Comparison of ENCODE assay signal across 1 cellular context in genomic region chr13:31909889-31910551, GRCh38.
TF ChIP-seq lines count a peak whose summit lies in the region.

No MANE protein-coding gene starts in this region.

TF ChIP-seq in HCT116, 20 proteins besides CTCF, POLR2A, EP300 and RAD21 (continued from another document):
- TF ChIP-seq, protein P1, sequence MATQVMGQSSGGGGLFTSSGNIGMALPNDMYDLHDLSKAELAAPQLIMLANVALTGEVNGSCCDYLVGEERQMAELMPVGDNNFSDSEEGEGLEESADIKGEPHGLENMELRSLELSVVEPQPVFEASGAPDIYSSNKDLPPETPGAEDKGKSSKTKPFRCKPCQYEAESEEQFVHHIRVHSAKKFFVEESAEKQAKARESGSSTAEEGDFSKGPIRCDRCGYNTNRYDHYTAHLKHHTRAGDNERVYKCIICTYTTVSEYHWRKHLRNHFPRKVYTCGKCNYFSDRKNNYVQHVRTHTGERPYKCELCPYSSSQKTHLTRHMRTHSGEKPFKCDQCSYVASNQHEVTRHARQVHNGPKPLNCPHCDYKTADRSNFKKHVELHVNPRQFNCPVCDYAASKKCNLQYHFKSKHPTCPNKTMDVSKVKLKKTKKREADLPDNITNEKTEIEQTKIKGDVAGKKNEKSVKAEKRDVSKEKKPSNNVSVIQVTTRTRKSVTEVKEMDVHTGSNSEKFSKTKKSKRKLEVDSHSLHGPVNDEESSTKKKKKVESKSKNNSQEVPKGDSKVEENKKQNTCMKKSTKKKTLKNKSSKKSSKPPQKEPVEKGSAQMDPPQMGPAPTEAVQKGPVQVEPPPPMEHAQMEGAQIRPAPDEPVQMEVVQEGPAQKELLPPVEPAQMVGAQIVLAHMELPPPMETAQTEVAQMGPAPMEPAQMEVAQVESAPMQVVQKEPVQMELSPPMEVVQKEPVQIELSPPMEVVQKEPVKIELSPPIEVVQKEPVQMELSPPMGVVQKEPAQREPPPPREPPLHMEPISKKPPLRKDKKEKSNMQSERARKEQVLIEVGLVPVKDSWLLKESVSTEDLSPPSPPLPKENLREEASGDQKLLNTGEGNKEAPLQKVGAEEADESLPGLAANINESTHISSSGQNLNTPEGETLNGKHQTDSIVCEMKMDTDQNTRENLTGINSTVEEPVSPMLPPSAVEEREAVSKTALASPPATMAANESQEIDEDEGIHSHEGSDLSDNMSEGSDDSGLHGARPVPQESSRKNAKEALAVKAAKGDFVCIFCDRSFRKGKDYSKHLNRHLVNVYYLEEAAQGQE (IDR thresholded peaks at IDR 0.05; ENCODE audit: low read depth): no peak
- TF ChIP-seq ELF1 (IDR thresholded peaks at IDR 0.05; ENCODE audit: borderline replicate concordance, low read depth): no peak
- TF ChIP-seq SP1 (IDR thresholded peaks at IDR 0.05; ENCODE audit: low read depth): no peak
- TF ChIP-seq, protein P2, sequence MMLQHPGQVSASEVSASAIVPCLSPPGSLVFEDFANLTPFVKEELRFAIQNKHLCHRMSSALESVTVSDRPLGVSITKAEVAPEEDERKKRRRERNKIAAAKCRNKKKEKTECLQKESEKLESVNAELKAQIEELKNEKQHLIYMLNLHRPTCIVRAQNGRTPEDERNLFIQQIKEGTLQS (IDR thresholded peaks at IDR 0.05): no peak
- TF ChIP-seq CBX3 (IDR thresholded peaks at IDR 0.05; ENCODE audit: low read depth): no peak
- no peak for TF ChIP-seq CEBPB (IDR thresholded peaks at IDR 0.05; ENCODE audit: low read depth)
- TF ChIP-seq TCF7L2 (IDR thresholded peaks at IDR 0.05; ENCODE audit: borderline replicate concordance, extremely low read depth, insufficient read depth, insufficient read length): no peak
- no peak for TF ChIP-seq EGR1 (IDR thresholded peaks at IDR 0.05; ENCODE audit: low read depth)
- TF ChIP-seq FOSL1 (IDR thresholded peaks at IDR 0.05; ENCODE audit: low read depth): no peak
- TF ChIP-seq ZNF274 (IDR thresholded peaks at IDR 0.05; ENCODE audit: low read depth, low read length): no peak
